In the genomic region with DNA sequence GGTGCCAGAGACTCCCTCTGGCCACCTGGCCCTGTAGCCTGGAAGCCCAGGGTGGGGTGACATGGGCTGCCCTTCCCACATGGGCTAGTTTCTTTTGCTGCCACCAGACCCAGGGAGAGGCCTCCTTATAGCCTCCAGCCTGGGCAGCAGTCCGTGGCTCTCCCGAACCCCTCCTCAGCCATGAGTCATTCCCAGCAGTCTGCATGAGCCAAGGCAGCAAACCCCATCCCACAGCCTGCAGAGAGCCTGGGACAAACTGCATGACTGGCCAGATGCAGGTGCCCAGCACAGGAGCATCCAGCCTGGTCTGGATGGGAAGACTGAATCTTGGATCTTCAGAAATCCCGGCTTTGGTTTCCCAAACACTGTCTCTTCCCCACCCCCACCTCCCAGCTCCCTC, we compare ENCODE assay signal across 8 cellular contexts.
A peak's percentile ranks its signal among the peaks of the same experiment; 100 is the strongest.
DNase-seq lines count a peak whose midpoint lies in the region; ATAC-seq, FAIRE-seq and TF ChIP-seq lines count a peak whose summit lies in the region.

No MANE protein-coding gene starts in this region.

- H3K9me2 ChIP-seq in PC-9 (ENCODE audit: insufficient read depth) = no peaks in the 10 kb centered on the region

- POLR2A ChIA-PET in PC-9 (lab: Charles Lee; ENCODE audit: unreplicated experiment) = interaction anchor here (0.6 to 0.7 kb wide), 2 partner anchors 8 to 22 kb away, joined by 4 to 7 read pairs; no protein-coding TSS in a partner anchor

- no peaks in the 10 kb centered on the region for H3K79me1 ChIP-seq in mesendoderm (ENCODE audit: low read length)

- H3K4me1 ChIP-seq in PC-9 (replicated peaks; ENCODE audit: insufficient read depth) (peaks cover 100% of the 10 kb centered on the region), esophagus (ENCODE audit: control insufficient read depth in 2 of 2, insufficient read depth in 2 of 2, low read length in 1 of 2) (peaks cover 3 to 39% of the 10 kb centered on the region in 2 donors), mesendoderm (ENCODE audit: control insufficient read depth, low read depth, low read length) (no peaks in the 10 kb centered on the region)

- no TSS peak for BruUV-seq in PC-9 (replicated peaks; lab: Mats Ljungman, UMichigan)

- ATAC-seq in HG03439 (IDR thresholded peaks at IDR 0.05; ENCODE audit: unreplicated experiment) = no peak
- no peak for ATAC-seq in HG03280 (IDR thresholded peaks at IDR 0.05; ENCODE audit: unreplicated experiment)

- H2AK5ac ChIP-seq in mesendoderm (ENCODE audit: low read length) = no peak overlapping the region

- no peak overlapping the region for H3K4ac ChIP-seq in mesendoderm (ENCODE audit: low read depth, low read length)

- peaks cover 75% of the 10 kb centered on the region for H3F3A ChIP-seq in PC-9 (ENCODE audit: insufficient read depth, low read depth)

- no peak for FAIRE-seq in H54 (lab: Jason Lieb, UNC)

- no peak for TF ChIP-seq CTCF in PC-9 (conservative IDR thresholded peaks at IDR 0.05)

- H2BK120ac ChIP-seq in mesendoderm (ENCODE audit: low read depth, low read length) = no peak overlapping the region

- no peaks in the 10 kb centered on the region for H4K20me1 ChIP-seq in PC-9 (ENCODE audit: insufficient read depth)

- H3K36me3 ChIP-seq in PC-9 (ENCODE audit: low read depth) = no peaks in the 10 kb centered on the region
- no peaks in the 10 kb centered on the region for H3K36me3 ChIP-seq in esophagus (ENCODE audit: control insufficient read depth in 2 of 2, insufficient read depth in 2 of 2, low read length in 1 of 2)
- no peaks in the 10 kb centered on the region for H3K36me3 ChIP-seq in mesendoderm (ENCODE audit: control insufficient read depth, insufficient read depth, low read length)

- CTCF ChIA-PET in PC-9 (lab: Charles Lee) = interaction anchor here (0.6 kb wide), 1 partner anchor 27 kb away, joined by 10 read pairs; no protein-coding TSS in a partner anchor

- H3K27ac ChIP-seq in PC-9 (peak overlapping the region; percentile 96), esophagus (ENCODE audit: low read depth in 2 of 2, low read length in 1 of 2) (peak overlapping the region; percentile 76 to 88), mesendoderm (ENCODE audit: low read depth, low read length) (no peak overlapping the region)

- peak overlapping the region; percentile 78 for H3K4me2 ChIP-seq in PC-9
- H3K4me2 ChIP-seq in mesendoderm (ENCODE audit: low read length) = no peak overlapping the region

- TF ChIP-seq POLR2A in H54 (IDR thresholded peaks at IDR 0.05; ENCODE audit: low read depth, low read length) = no peak

- H4K5ac ChIP-seq in mesendoderm (ENCODE audit: low read length) = no peak overlapping the region

- no peak overlapping the region for H3K18ac ChIP-seq in mesendoderm (ENCODE audit: low read length)

- 33 to 56% methylated on average over 3 of the region's 3 CpGs for WGBS in esophagus, 2 donors
- WGBS in mesendoderm (ENCODE audit: extremely low coverage, insufficient coverage, low lambda C conversion rate) = no CpG with 5 or more reads among the region's 3 CpGs

- H2AFZ ChIP-seq in PC-9 = no peak overlapping the region

- H3K9me3 ChIP-seq in PC-9 (ENCODE audit: insufficient read depth, low read depth) (no peaks in the 10 kb centered on the region), esophagus (ENCODE audit: control insufficient read depth in 2 of 2, insufficient read depth in 1 of 2, low read depth in 1 of 2, low read length in 1 of 2) (no peaks in the 10 kb centered on the region)

- H3K4me3 ChIP-seq in PC-9 (no peak overlapping the region), esophagus (ENCODE audit: low read depth in 1 of 2, low read length in 2 of 2) (no peak overlapping the region), mesendoderm (ENCODE audit: low read length) (no peak overlapping the region)

- no peaks in the 10 kb centered on the region for H3K27me3 ChIP-seq in PC-9 (ENCODE audit: insufficient read depth, low read depth)
- H3K27me3 ChIP-seq in esophagus (ENCODE audit: control insufficient read depth in 1 of 2, insufficient read depth in 2 of 2, low read length in 2 of 2) = no peaks in the 10 kb centered on the region
- no peaks in the 10 kb centered on the region for H3K27me3 ChIP-seq in mesendoderm (ENCODE audit: insufficient read depth, low read length, poor library complexity)

- H3K79me2 ChIP-seq in PC-9 (ENCODE audit: low read depth) (0 out of 2 replicates have a peak, but pooled peaks cover 14% of the 10 kb centered on the region), mesendoderm (ENCODE audit: control insufficient read depth, insufficient read depth, low read length) (no peaks in the 10 kb centered on the region)

- no peak overlapping the region for H2BK15ac ChIP-seq in mesendoderm (replicated peaks; ENCODE audit: low read depth)

- no peak overlapping the region for H4K8ac ChIP-seq in mesendoderm (ENCODE audit: low read depth, low read length)

- H3K56ac ChIP-seq in mesendoderm (ENCODE audit: low read length) = peak overlapping the region; percentile 46

- peak; percentile 84 for DNase-seq in A172 (ENCODE audit: low spot score)
- peak; percentile 69 to 81 for DNase-seq in PC-9
- DNase-seq in mesendoderm = no peak
- no peak for DNase-seq in H54 (ENCODE audit: insufficient read length, low spot score)
- DNase-seq in DMS53 (lab: John Stamatoyannopoulos, UW) = no peak

- intact Hi-C loops in PC-9 (cut with micrococcal nuclease; ENCODE audit: unreplicated experiment) = loop anchor here (1.0 kb wide), 1 partner anchor 10 kb away; no protein-coding TSS in a partner anchor

- no peak overlapping the region for H3K9ac ChIP-seq in mesendoderm (ENCODE audit: low read length)

- no peak overlapping the region for H2BK5ac ChIP-seq in mesendoderm (ENCODE audit: low read length)

- H3K23ac ChIP-seq in mesendoderm (ENCODE audit: low read length) = no peak overlapping the region

Comparison
In these comparisons a context has a peak if more than half of its experiments do, and no peak if none do; other contexts are left out.
1. DNase-seq: peak in A172 (single experiment) and PC-9 (2 of 2); none in mesendoderm (single experiment), H54 (single experiment) and DMS53 (single experiment).